In the genomic region with DNA sequence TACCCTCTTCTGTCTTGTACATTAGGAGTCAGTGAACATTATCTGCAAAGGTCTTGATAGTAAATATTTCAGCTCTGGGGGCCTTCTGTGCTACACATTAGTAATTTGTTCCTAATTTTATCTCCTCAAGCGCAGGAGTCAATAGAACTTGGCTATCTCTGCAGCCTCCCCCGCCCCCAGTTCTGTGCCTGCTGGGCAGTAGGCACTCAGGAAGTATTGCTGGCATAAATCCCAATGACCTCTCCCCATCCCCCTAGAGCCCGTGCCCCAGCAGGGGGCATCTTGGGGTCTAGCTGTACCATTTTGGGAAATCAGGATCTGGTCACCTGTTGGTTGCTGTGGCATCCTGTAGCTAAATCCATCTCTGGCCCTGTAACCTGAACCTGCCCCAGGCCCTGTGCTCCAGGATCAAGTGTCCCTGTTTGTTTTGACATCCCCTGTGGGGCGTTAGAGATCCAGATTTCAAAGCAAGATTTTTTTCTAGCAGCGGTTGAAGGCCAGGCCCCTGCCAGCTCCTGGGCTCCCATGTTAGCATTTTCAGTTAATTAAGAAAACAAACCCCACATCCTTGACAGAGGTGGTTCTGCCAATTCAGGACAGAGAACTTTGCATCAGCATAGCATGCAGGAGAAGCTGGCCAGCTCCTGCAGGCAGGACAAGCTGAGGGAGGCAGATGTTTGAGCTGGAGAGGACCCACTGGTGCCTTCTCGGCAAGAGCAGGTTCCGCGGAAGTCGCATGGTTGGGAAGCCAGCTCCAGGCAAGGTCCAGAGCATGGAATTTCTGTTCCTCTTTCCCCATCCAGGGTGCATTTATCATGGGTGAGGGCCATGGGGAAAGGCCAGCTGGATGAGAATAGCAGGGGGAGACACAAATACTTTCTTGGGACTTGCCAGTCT, we compare ENCODE assay signal across 15 cellular contexts. TPM values are rescaled to one million over a fixed set of nuclear protein-coding genes. Genes with fewer than 3 reads are reported as not detected.
DNase-seq lines count a peak whose midpoint lies in the region; ATAC-seq and TF ChIP-seq lines count a peak whose summit lies in the region.
"Had no signal": no experiment of that assay in that cellular context is flagged by ENCODE, and none has a peak within 500 bp of the region (broad histone marks: within the 10 kb centered on the region; RNA-seq: fewer than 3 reads in every experiment).

No MANE protein-coding gene starts in this region.

- H3K4me1 ChIP-seq in duodenal mucosa (ENCODE audit: control insufficient read depth in 1 of 2, insufficient read depth in 2 of 2, low read length in 2 of 2) (peaks cover 0 to 25% of the 10 kb centered on the region in 2 donors), neutrophil (ENCODE audit: control insufficient read depth in 1 of 2, insufficient read depth in 1 of 2, low read depth in 1 of 2, low read length in 1 of 2) (peaks cover 79 to 87% of the 10 kb centered on the region in 2 experiments), vagina (peaks cover 58% of the 10 kb centered on the region)

- intact Hi-C loops in Right ventricle myocardium superior (cut with DNase I) (no loop called here), Right ventricle myocardium inferior (cut with DNase I) (loop anchor here (5.0 kb wide), 1 partner anchor 38 kb away; no protein-coding TSS in a partner anchor), vagina (cut with DNase I) (no loop called here)

- ATAC-seq in Right ventricle myocardium superior (ENCODE audit: poor library complexity) (no peak), Right ventricle myocardium inferior (no peak), GM18519 (IDR thresholded peaks at IDR 0.05; ENCODE audit: low FRiP score, unreplicated experiment) (no peak)
- no peak for ATAC-seq in stimulated activated effector memory CD8-positive, alpha-beta T cell treated with anti-CD3 and anti-CD28 coated beads, Interleukin-12 subunit alpha, Interleukin-12 subunit beta, amount 100 ng/mL, for 72 hours
- ATAC-seq: HepG2, PC-3 had no signal

- H3K9me3 ChIP-seq in duodenal mucosa (ENCODE audit: control insufficient read depth in 1 of 2, low read length in 2 of 2): no peaks in the 10 kb centered on the region
- no peaks in the 10 kb centered on the region for H3K9me3 ChIP-seq in neutrophil
- H3K9me3 ChIP-seq in vagina: no peaks in the 10 kb centered on the region

- no peaks in the 10 kb centered on the region for H3K36me3 Mint-ChIP-seq in stimulated activated effector memory CD8-positive, alpha-beta T cell treated with anti-CD3 and anti-CD28 coated beads, Interleukin-12 subunit alpha, Interleukin-12 subunit beta, amount 100 ng/mL, for 72 hours

- TF ChIP-seq POLR2A in vagina (IDR thresholded peaks at IDR 0.05): no peak

- H3K4me3 Mint-ChIP-seq in stimulated activated effector memory CD8-positive, alpha-beta T cell treated with anti-CD3 and anti-CD28 coated beads, Interleukin-12 subunit alpha, Interleukin-12 subunit beta, amount 100 ng/mL, for 72 hours: no peak overlapping the region
- H3K4me3 Mint-ChIP-seq: T-helper 1 cell treated with Interleukin-12 subunit alpha and Interleukin-12 subunit beta and Interleukin-4 antibody, amounts not matched to agents 30 μg/mL and 1 μg/mL, for 36 hours had no signal

- H3K27ac Mint-ChIP-seq in stimulated activated effector memory CD8-positive, alpha-beta T cell treated with anti-CD3 and anti-CD28 coated beads, Interleukin-12 subunit alpha, Interleukin-12 subunit beta, amount 100 ng/mL, for 72 hours: no peak overlapping the region
- H3K27ac Mint-ChIP-seq: activated T-helper 2 cell treated with anti-CD3 and anti-CD28 coated beads, Interferon-gamma antibody, Interleukin-2, Interleukin-4, amounts not matched to agents 10 μg/mL and 5 μg/mL and 100 μg/mL, durations not matched to agents 14 hours and 24 hours and 36 hours; T-helper 1 cell treated with Interleukin-12 subunit alpha and Interleukin-12 subunit beta and Interleukin-4 antibody, amounts not matched to agents 30 μg/mL and 1 μg/mL, for 36 hours had no signal

- TF ChIP-seq CTCF in neutrophil (IDR thresholded peaks at IDR 0.05): no peak
- TF ChIP-seq CTCF in vagina (IDR thresholded peaks at IDR 0.05): no peak

- H3K4me3 ChIP-seq in duodenal mucosa (ENCODE audit: low read depth in 1 of 2, low read length in 2 of 2) (no peak overlapping the region), neutrophil (ENCODE audit: low read depth in 1 of 2, low read length in 1 of 2) (peak overlapping the region; percentile 25 to 36), vagina (no peak overlapping the region)

- no peak overlapping the region for H3K9ac ChIP-seq in duodenal mucosa (ENCODE audit: low read depth in 1 of 2, low read length in 2 of 2)

- DNase-seq in Right ventricle myocardium superior (peak; percentile 55), Right ventricle myocardium inferior (ENCODE audit: missing footprints) (no peak), vagina (ENCODE audit: extremely low spot score in 2 of 2) (no peak), glomerular visceral epithelial cell (ENCODE audit: extremely low spot score) (no peak)
- no peak for DNase-seq in stimulated activated effector memory CD8-positive, alpha-beta T cell treated with anti-CD3 and anti-CD28 coated beads, Interleukin-12 subunit alpha, Interleukin-12 subunit beta, amount 100 ng/mL, for 72 hours (ENCODE audit: low spot score in 2 of 2)
- DNase-seq: activated CD4-positive, alpha-beta T cell treated with anti-CD3 and anti-CD28 coated beads, Interleukin-2, amount 50 U/mL, for 1 hour; GOT3; NCI-H1694; PC-3 had no signal

- H3K27me3 ChIP-seq in duodenal mucosa (ENCODE audit: control insufficient read depth in 1 of 2, insufficient read depth in 2 of 2, low read length in 2 of 2): no peaks in the 10 kb centered on the region
- H3K27me3 ChIP-seq in neutrophil: no peaks in the 10 kb centered on the region
- H3K27me3 ChIP-seq in vagina: no peaks in the 10 kb centered on the region

- no peaks in the 10 kb centered on the region for H3K9me3 Mint-ChIP-seq in stimulated activated effector memory CD8-positive, alpha-beta T cell treated with anti-CD3 and anti-CD28 coated beads, Interleukin-12 subunit alpha, Interleukin-12 subunit beta, amount 100 ng/mL, for 72 hours
- H3K9me3 Mint-ChIP-seq: activated T-helper 2 cell treated with anti-CD3 and anti-CD28 coated beads, Interferon-gamma antibody, Interleukin-2, Interleukin-4, amounts not matched to agents 10 μg/mL and 5 μg/mL and 100 μg/mL, durations not matched to agents 14 hours and 24 hours and 36 hours; T-helper 1 cell treated with Interleukin-12 subunit alpha and Interleukin-12 subunit beta and Interleukin-4 antibody, amounts not matched to agents 30 μg/mL and 1 μg/mL, for 36 hours had no signal

- H3K27ac ChIP-seq in duodenal mucosa (ENCODE audit: low read depth, low read length) (peak overlapping the region; percentile 18), neutrophil (peak overlapping the region; percentile 83), vagina (peak overlapping the region; percentile 54)

- H3K36me3 ChIP-seq in duodenal mucosa (ENCODE audit: control insufficient read depth in 1 of 2, insufficient read depth in 2 of 2, low read length in 2 of 2) (no peaks in the 10 kb centered on the region), neutrophil (no peaks in the 10 kb centered on the region), vagina (no peaks in the 10 kb centered on the region)

- H3K4me1 Mint-ChIP-seq in stimulated activated effector memory CD8-positive, alpha-beta T cell treated with anti-CD3 and anti-CD28 coated beads, Interleukin-12 subunit alpha, Interleukin-12 subunit beta, amount 100 ng/mL, for 72 hours: no peaks in the 10 kb centered on the region

RNA-seq across cellular contexts. Expression of gene DAAM2, which starts 32.1 kb away (rescaled TPM):
- 13.0 TPM for total RNA-seq in Right ventricle myocardium superior
- 14.7 TPM for total RNA-seq in Right ventricle myocardium inferior
- 22.1 TPM for total RNA-seq in vagina
- total RNA-seq: activated T-helper 2 cell treated with anti-CD3 and anti-CD28 coated beads, Interferon-gamma antibody, Interleukin-2, Interleukin-4, amounts not matched to agents 10 μg/mL and 5 μg/mL and 100 μg/mL, durations not matched to agents 14 hours and 24 hours and 36 hours; HepG2; PC-3 had no signal

Comparison
In these comparisons a context has a peak if more than half of its experiments do, and no peak if none do; other contexts are left out.
1. H3K27ac ChIP-seq: peak in every context shown above with its lines; median percentile 83 in neutrophil; 54 in vagina; 18 in duodenal mucosa.
2. H3K4me3 ChIP-seq: peak in neutrophil (2 of 2); none in duodenal mucosa (0 of 2) and vagina (0 of 2).